ENCODE assay signal across 8 cellular contexts in the genomic region with DNA sequence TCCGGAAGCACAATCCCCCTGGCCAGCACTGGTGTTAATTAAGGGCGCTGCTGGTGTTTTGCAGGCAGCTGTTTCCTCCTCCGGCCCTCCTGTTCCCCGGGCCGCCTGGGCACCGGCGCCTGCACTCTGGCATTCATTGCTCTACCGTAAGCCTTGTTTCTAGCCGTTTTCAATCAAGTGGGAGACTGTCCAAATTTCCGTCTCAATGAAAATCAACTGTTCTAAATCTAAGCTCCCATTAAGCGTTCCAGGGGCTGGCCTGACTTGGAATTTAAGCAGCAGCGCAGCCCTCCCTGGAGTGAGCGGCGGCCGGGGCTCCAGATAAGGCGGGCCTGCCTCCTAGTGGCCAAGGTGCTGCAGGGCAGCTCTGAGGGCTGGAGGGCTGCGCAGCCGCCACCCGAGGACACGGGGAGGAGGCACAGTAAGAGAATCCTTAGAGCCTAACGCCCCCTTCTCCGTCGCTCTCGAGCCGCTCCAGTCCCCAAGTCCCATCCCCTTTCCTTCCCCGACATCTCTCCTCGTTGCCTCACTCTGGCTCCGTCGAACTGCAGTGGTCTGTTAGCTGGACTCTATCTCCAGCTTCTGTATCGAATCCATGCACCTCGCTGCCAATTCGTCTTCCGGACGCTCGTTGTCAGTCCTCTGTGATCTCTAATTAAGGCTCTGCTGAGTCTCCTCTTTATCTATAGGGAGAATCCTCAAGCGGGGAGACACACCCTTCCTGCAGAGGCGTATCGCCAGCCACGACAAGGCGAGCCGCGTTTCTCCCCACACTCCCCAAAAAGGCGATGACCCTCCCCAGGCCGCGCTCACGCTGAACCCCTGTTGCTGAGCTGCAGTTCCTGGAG. TPM values are rescaled to one million over a fixed set of nuclear protein-coding genes. Genes with fewer than 3 reads are reported as not detected.
DNase-seq lines count a peak whose midpoint lies in the region; ATAC-seq and TF ChIP-seq lines count a peak whose summit lies in the region.

No MANE protein-coding gene starts in this region.

- H3K27me3 ChIP-seq in CD8-positive, alpha-beta T cell (ENCODE audit: insufficient read depth, low read length), result no peaks in the 10 kb centered on the region

- no peaks in the 10 kb centered on the region for H3K9me3 Mint-ChIP-seq in CD8-positive, alpha-beta T cell

- POLR2A ChIA-PET in CD8-positive, alpha-beta T cell (lab: Charles Lee), result interaction anchor here (0.7 to 3.3 kb wide), 19 partner anchors 22 to 184 kb away, joined by 3 to 61 read pairs (median 5); a partner anchor contains a TSS

- CTCF ChIA-PET in CD8-positive, alpha-beta T cell (lab: Charles Lee), result interaction anchor here (0.5 to 17.3 kb wide), 67 partner anchors 9 to 791 kb away, joined by 3 to 340 read pairs (median 5); a partner anchor contains a TSS

- peaks cover 38% of the 10 kb centered on the region for H3K4me1 ChIP-seq in CD8-positive, alpha-beta T cell (ENCODE audit: insufficient read depth, low read length)
- no peaks in the 10 kb centered on the region for H3K4me1 ChIP-seq in mucosa of descending colon (ENCODE audit: low read depth)

- TF ChIP-seq CTCF in CD8-positive, alpha-beta T cell (IDR thresholded peaks at IDR 0.05), result peak; percentile 84
- TF ChIP-seq CTCF in epithelial cell of esophagus (IDR thresholded peaks at IDR 0.05; ENCODE audit: insufficient read depth, low read depth, low read length, missing control alignments), result peak; percentile 94
- TF ChIP-seq CTCF in mucosa of descending colon (IDR thresholded peaks at IDR 0.05), result peak; percentile 99

- H3K27ac ChIP-seq in CD8-positive, alpha-beta T cell (ENCODE audit: low read depth, low read length), result peak overlapping the region; percentile 27

- H3K27ac Mint-ChIP-seq in CD8-positive, alpha-beta T cell, result peak overlapping the region; percentile 91

- H3K4me3 Mint-ChIP-seq in CD8-positive, alpha-beta T cell, result peak overlapping the region; percentile 89

- H3K27me3 Mint-ChIP-seq in CD8-positive, alpha-beta T cell (ENCODE audit: low read depth), result no peaks in the 10 kb centered on the region

- intact Hi-C loops in CD8-positive, alpha-beta T cell (cut with DNase I, micrococcal nuclease), result loop anchor here (1.0 to 10.0 kb wide), 9 partner anchors 42 to 778 kb away; no protein-coding TSS in a partner anchor
- intact Hi-C loops in mucosa of descending colon (cut with DNase I, micrococcal nuclease), result loop anchor here (5.0 to 10.0 kb wide), 2 partner anchors 128 to 281 kb away; a partner anchor contains a TSS

- H3K4me3 ChIP-seq in CD8-positive, alpha-beta T cell (ENCODE audit: low read depth, low read length), result peak overlapping the region; percentile 54
- peak overlapping the region; percentile 42 for H3K4me3 ChIP-seq in epithelial cell of esophagus (ENCODE audit: low read length)
- no peak overlapping the region for H3K4me3 ChIP-seq in mucosa of descending colon

- H3K36me3 ChIP-seq in CD8-positive, alpha-beta T cell (ENCODE audit: insufficient read depth, low read length), result no peaks in the 10 kb centered on the region
- H3K36me3 ChIP-seq in mucosa of descending colon (ENCODE audit: low read depth), result no peaks in the 10 kb centered on the region

- ATAC-seq in CD8-positive, alpha-beta T cell, result peak; percentile 100
- ATAC-seq in GM19397 (IDR thresholded peaks at IDR 0.05; ENCODE audit: unreplicated experiment) (peak; percentile 99), HG03565 (IDR thresholded peaks at IDR 0.05; ENCODE audit: unreplicated experiment) (peak; percentile 96), mucosa of descending colon (peak; percentile 99)

- peak; percentile 80 to 93 (median 87) for DNase-seq in CD8-positive, alpha-beta T cell
- peak; percentile 83 for DNase-seq in NOMO-1 treated with DMSO at 0.1 percent for 48 hours (lab: John Stamatoyannopoulos, UW; ENCODE audit: unreplicated experiment)
- peak; percentile 80 for DNase-seq in activated T-cell treated with anti-CD3 and anti-CD28 coated beads for 1 hour (ENCODE audit: low read depth)
- DNase-seq in epithelial cell of esophagus (ENCODE audit: low read depth), result peak; percentile 80
- DNase-seq in mucosa of descending colon, result peak; percentile 89 to 90 (median 90)
- DNase-seq in stimulated activated CD8-positive, alpha-beta memory T cell treated with anti-CD3 and anti-CD28 coated beads, Interleukin-2, amount 100 ng/mL, for 48 hours (ENCODE audit: low read depth in 2 of 2), result peak; percentile 79

- H3K9me3 ChIP-seq in CD8-positive, alpha-beta T cell (ENCODE audit: low read length), result no peaks in the 10 kb centered on the region
- H3K9me3 ChIP-seq in mucosa of descending colon, result no peaks in the 10 kb centered on the region

- peaks cover 50% of the 10 kb centered on the region for H3K4me1 Mint-ChIP-seq in CD8-positive, alpha-beta T cell (ENCODE audit: low read depth)

- no peaks in the 10 kb centered on the region for H3K36me3 Mint-ChIP-seq in CD8-positive, alpha-beta T cell

RNA-seq across cellular contexts. Expression of a gene that starts 57.8 kb away (rescaled TPM):
- 10 to 100 TPM; 14.2 to 16.9 TPM for total RNA-seq in CD8-positive, alpha-beta T cell
- 10 to 100 TPM; 22.8 to 43.3 (median 39.6) TPM for total RNA-seq in mucosa of descending colon
